In the genomic region with DNA sequence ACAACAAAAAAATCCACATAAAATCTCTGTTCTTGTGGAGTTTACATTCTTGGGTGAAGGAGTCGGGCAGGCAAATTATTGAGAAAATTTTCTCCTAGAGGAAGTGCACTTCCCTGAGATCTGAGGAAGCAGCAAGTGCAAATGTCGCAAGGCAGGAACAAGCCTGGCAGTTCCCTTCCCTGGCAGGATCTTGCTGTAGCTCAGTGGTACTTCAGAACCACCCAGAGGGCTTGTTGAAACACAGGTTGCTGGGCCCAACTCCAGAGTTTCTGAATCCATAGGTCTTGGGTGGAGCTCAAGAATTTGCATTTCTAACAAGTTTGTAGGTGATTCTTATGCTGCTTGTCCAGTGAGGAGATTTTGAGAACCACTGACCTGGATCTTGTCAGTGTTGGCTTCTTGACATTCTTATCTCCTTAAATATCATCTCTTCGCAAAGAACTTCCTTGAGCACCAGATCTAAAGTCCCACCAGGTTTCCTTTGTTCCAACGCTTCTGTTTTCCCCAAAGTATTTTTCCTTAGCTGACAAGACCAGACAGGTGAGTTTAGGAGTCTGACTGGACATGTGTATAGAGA, we compare ENCODE assay signal across 1 cellular context.
TF ChIP-seq lines count a peak whose summit lies in the region.

No MANE protein-coding gene starts in this region.

TF ChIP-seq in HepG2, 621 proteins besides CTCF, POLR2A, EP300 and RAD21:
- TF ChIP-seq CREB3 (CRISPR knock-in tag; IDR thresholded peaks at IDR 0.05) (no peak), MXD4 (CRISPR knock-in tag; IDR thresholded peaks at IDR 0.05) (no peak), NR2C2 (CRISPR knock-in tag; IDR thresholded peaks at IDR 0.05; ENCODE audit: borderline replicate concordance) (no peak), SRF (IDR thresholded peaks at IDR 0.05; ENCODE audit: low read depth, low read length) (no peak), TMF1 (CRISPR knock-in tag; IDR thresholded peaks at IDR 0.05; ENCODE audit: low read depth) (no peak), ATF7-NPFF (CRISPR knock-in tag; IDR thresholded peaks at IDR 0.05; ENCODE audit: low read depth) (no peak), ZNF652 (CRISPR knock-in tag; IDR thresholded peaks at IDR 0.05; ENCODE audit: borderline replicate concordance, low read depth) (no peak), KLF11 (CRISPR knock-in tag; IDR thresholded peaks at IDR 0.05) (no peak), KAT7 (CRISPR knock-in tag; IDR thresholded peaks at IDR 0.05; ENCODE audit: borderline replicate concordance) (no peak), POLR2AphosphoS5 (IDR thresholded peaks at IDR 0.05; ENCODE audit: low read depth, low read length) (no peak), SIX1 (CRISPR knock-in tag; IDR thresholded peaks at IDR 0.05; ENCODE audit: borderline replicate concordance) (no peak), ZNF569 (CRISPR knock-in tag; IDR thresholded peaks at IDR 0.05; ENCODE audit: borderline replicate concordance) (no peak), TEAD3 (CRISPR knock-in tag; optimal IDR thresholded peaks at IDR 0.05; ENCODE audit: borderline replicate concordance) (no peak), RELA (CRISPR knock-in tag; IDR thresholded peaks at IDR 0.05) (no peak), ZNF615 (CRISPR knock-in tag; IDR thresholded peaks at IDR 0.05; ENCODE audit: borderline replicate concordance) (no peak), ZKSCAN5 (CRISPR knock-in tag; IDR thresholded peaks at IDR 0.05) (no peak), JUN (CRISPR knock-in tag; IDR thresholded peaks at IDR 0.05) (no peak)
